10 cellular contexts compared by ENCODE assay signal in genomic region chr14:104389326-104390220, GRCh38.
A peak's percentile ranks its signal among the peaks of the same experiment; 100 is the strongest.
DNase-seq lines count a peak whose midpoint lies in the region; ATAC-seq and TF ChIP-seq lines count a peak whose summit lies in the region.
"Had no signal": no experiment of that assay in that cellular context is flagged by ENCODE, and none has a peak within 500 bp of the region (broad histone marks: within the 10 kb centered on the region; RNA-seq: fewer than 3 reads in every experiment).

No MANE protein-coding gene starts in this region.

- DNase-seq in breast epithelium (ENCODE audit: low spot score in 2 of 2) (peak; percentile 2 to 34), MCF 10A (ENCODE audit: unreplicated experiment) (no peak), T-helper 9 cell (peak; percentile 34), stomach (peak; percentile 23), COLO829 (ENCODE audit: low spot score) (no peak), NCI-H82 treated with DMSO at 0.1 percent for 48 hours (lab: John Stamatoyannopoulos, UW; ENCODE audit: unreplicated experiment) (no peak)
- DNase-seq in effector CD4-positive, alpha-beta T cell = peak; percentile 23
- DNase-seq: activated gamma-delta T cell, NCI-H2171 had no signal

- H3K27ac Mint-ChIP-seq in MCF 10A (ENCODE audit: low read depth, unreplicated experiment) = no peak overlapping the region

- 73 to 80% (median 77%) methylated on average over 23 to 28 of the region's 28 CpGs for whole genome bisulfite sequencing in stomach, 5 donors

- POLR2A ChIA-PET in MCF 10A (lab: Yijun Ruan, JAX) = interaction anchor here (0.6 kb wide), 1 partner anchor 15 kb away, joined by 3 read pairs; no protein-coding TSS in a partner anchor

- no peaks in the 10 kb centered on the region for H3K4me1 Mint-ChIP-seq in MCF 10A (ENCODE audit: insufficient read depth, unreplicated experiment)

- H3K4me1 ChIP-seq in breast epithelium = no peaks in the 10 kb centered on the region
- peaks cover 2 to 12% (median 6%) of the 10 kb centered on the region in 4 donors for H3K4me1 ChIP-seq in stomach

- intact Hi-C loops in breast epithelium (cut with DNase I; ENCODE audit: low total_unique reads) = no loop called here
- intact Hi-C loops in MCF 10A (cut with micrococcal nuclease) = no loop called here
- intact Hi-C loops in stomach (cut with DNase I; ENCODE audit: low total_unique reads) = no loop called here

- TF ChIP-seq EP300 in stomach (IDR thresholded peaks at IDR 0.05) = no peak

- H3K9me3 ChIP-seq in breast epithelium (no peaks in the 10 kb centered on the region), stomach (no peaks in the 10 kb centered on the region)

- no peaks in the 10 kb centered on the region for H3K9me3 Mint-ChIP-seq in MCF 10A (ENCODE audit: unreplicated experiment)

- H3K27me3 ChIP-seq in breast epithelium (peaks cover 0 to 46% of the 10 kb centered on the region in 2 donors), stomach (peaks cover 0 to 33% (median 3%) of the 10 kb centered on the region in 3 donors)

- H3K27ac ChIP-seq in breast epithelium = no peak overlapping the region
- H3K27ac ChIP-seq in stomach = no peak overlapping the region

- TF ChIP-seq POLR2A in breast epithelium (IDR thresholded peaks at IDR 0.05) = no peak
- no peak for TF ChIP-seq POLR2A in stomach (IDR thresholded peaks at IDR 0.05)

- no TSS peak for BruUV-seq in MCF 10A (replicated peaks; lab: Mats Ljungman, UMichigan)

- no peaks in the 10 kb centered on the region for H3K36me3 ChIP-seq in breast epithelium
- no peaks in the 10 kb centered on the region for H3K36me3 ChIP-seq in stomach

- ATAC-seq in GM21381 (IDR thresholded peaks at IDR 0.05; ENCODE audit: unreplicated experiment) = no peak

- H3K4me3 ChIP-seq in breast epithelium = no peak overlapping the region
- H3K4me3 ChIP-seq in stomach = no peak overlapping the region

- TF ChIP-seq CTCF in breast epithelium (IDR thresholded peaks at IDR 0.05) (no peak), MCF 10A (IDR thresholded peaks at IDR 0.05; ENCODE audit: unreplicated experiment) (no peak), stomach (IDR thresholded peaks at IDR 0.05) (no peak)

- no peaks in the 10 kb centered on the region for H3K36me3 Mint-ChIP-seq in MCF 10A (ENCODE audit: insufficient read depth, unreplicated experiment)

- no peak overlapping the region for H3K4me3 Mint-ChIP-seq in MCF 10A (ENCODE audit: unreplicated experiment)

- H3K27me3 Mint-ChIP-seq in MCF 10A (ENCODE audit: insufficient read depth, unreplicated experiment) = peaks cover 25% of the 10 kb centered on the region

- CTCF ChIA-PET in MCF 10A (lab: Yijun Ruan, JAX) = no interaction called here

Comparison
In these comparisons a context has a peak if more than half of its experiments do, and no peak if none do; other contexts are left out.
1. DNase-seq: peak in breast epithelium (2 of 2), T-helper 9 cell (single experiment), effector CD4-positive, alpha-beta T cell (single experiment) and stomach (single experiment); none in MCF 10A (single experiment), COLO829 (single experiment) and NCI-H82 treated with DMSO at 0.1 percent for 48 hours (single experiment).